8 cellular contexts compared by ENCODE assay signal in the genomic region with DNA sequence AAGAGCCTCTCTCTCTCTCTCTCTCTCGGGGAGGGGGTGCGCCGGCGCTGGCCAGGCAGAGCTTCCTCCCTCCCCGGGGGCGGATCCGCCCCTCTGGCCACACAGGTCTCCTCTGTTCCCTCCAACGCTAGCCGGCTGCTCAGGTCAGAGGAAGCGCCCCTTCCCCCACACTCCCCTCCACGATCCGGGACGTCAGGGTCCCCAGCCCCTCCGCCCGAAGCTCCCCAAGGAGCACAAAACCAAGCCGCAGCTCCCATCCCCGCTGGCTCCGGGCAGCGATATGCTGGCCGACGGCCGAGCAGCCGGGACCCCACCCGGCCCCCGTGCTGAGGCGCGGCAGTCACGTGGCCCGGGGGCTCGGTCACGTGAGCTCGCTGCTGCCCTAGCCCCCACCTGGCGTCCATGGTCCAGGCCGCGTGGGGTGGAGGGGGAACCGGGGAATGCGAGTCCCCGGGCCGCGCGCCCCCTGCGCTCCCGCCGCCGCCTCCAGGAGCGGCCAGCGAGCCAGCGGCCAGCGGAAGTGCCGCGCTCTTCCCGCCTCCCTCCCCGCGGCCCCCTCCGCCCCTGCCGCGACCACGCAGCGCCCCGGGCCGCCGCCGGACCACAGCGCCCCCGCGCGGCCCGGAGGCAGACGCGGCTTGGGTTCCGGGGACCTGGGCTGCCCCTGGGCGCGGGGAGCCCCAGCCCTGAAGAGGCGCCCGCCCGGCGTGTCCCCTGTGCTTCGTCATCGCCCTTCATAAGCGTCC. TPM values are rescaled to one million over a fixed set of nuclear protein-coding genes. Genes with fewer than 3 reads are reported as not detected.
A peak's percentile ranks its signal among the peaks of the same experiment; 100 is the strongest.
DNase-seq lines count a peak whose midpoint lies in the region; FAIRE-seq and TF ChIP-seq lines count a peak whose summit lies in the region.

TSS of gene SLC35B2 (minus strand) at position 522 of the 746 bp plus-strand sequence. CDS start at position 404, 118 bp downstream.

- 1% methylated on average over 29 of the region's 80 CpGs for WGBS in hepatocyte (ENCODE audit: low lambda C conversion rate, missing lambda C conversion rate)

- peak within 1 kb of the TSS; percentile 98 for H3K4me2 ChIP-seq in hepatocyte

- intact Hi-C loops in T-helper 1 cell treated with Interleukin-12 subunit alpha and Interleukin-12 subunit beta and Interleukin-4 antibody, amounts not matched to agents 30 ng/mL and 1 ng/mL, for 36 hours (cut with micrococcal nuclease), result loop anchor here (1.0 kb wide), 3 partner anchors 8 to 85 kb away; partner anchors contain the start of genes HSP90AB1 and NFKBIE

- H3K36me3 ChIP-seq in hepatocyte (replicated peaks; ENCODE audit: insufficient read depth, low read depth), result no peaks in the 10 kb centered on the region

- TF ChIP-seq POLR2A in H54 (IDR thresholded peaks at IDR 0.05; ENCODE audit: low read depth, low read length), result peak; percentile 91

- peaks cover 5% of the 10 kb centered on the region for H3K4me1 ChIP-seq in hepatocyte (ENCODE audit: insufficient read depth)

- in situ Hi-C loops in astrocyte of the spinal cord (cut with HindIII; ENCODE audit: low sequenced_read_pairs), result no loop called here

- no peaks in the 10 kb centered on the region for H3K27me3 ChIP-seq in hepatocyte

- H3K27ac ChIP-seq in hepatocyte, result peak within 1 kb of the TSS; percentile 96

- H4K20me1 ChIP-seq in hepatocyte (ENCODE audit: insufficient read depth, poor library complexity, severe bottlenecking), result peaks cover 29% of the 10 kb centered on the region

- peak within 1 kb of the TSS; percentile 95 for H2AFZ ChIP-seq in hepatocyte

- H3K4me3 ChIP-seq in astrocyte of the spinal cord (ENCODE audit: low read depth, low read length) (peak within 1 kb of the TSS; percentile 85), hepatocyte (peak within 1 kb of the TSS; percentile 100)

- peak; percentile 86 for DNase-seq in GM10266 (ENCODE audit: extremely low spot score)
- DNase-seq in H54 (ENCODE audit: insufficient read length, low spot score), result peak; percentile 90
- DNase-seq in M059J (ENCODE audit: low read depth), result peak; percentile 86
- DNase-seq in astrocyte of the spinal cord (ENCODE audit: low read depth, low spot score), result peak; percentile 76
- peak; percentile 89 for DNase-seq in hepatocyte (ENCODE audit: low spot score)
- peak; percentile 94 for DNase-seq in putamen (ENCODE audit: low spot score)
- DNase-seq in SHP77 treated with DMSO at 0.1 percent for 48 hours (lab: John Stamatoyannopoulos, UW), result no peak

- FAIRE-seq in H54 (lab: Jason Lieb, UNC), result no peak

- H3K79me2 ChIP-seq in hepatocyte, result peaks cover 34% of the 10 kb centered on the region

- peak; percentile 82 for TF ChIP-seq CTCF in GM10266 (IDR thresholded peaks at IDR 0.05; ENCODE audit: control insufficient read depth, insufficient read depth, low read depth, missing control alignments)
- peak; percentile 52 for TF ChIP-seq CTCF in astrocyte of the spinal cord (IDR thresholded peaks at IDR 0.05; ENCODE audit: low read depth, low read length)
- peak; percentile 70 for TF ChIP-seq CTCF in hepatocyte (IDR thresholded peaks at IDR 0.05; ENCODE audit: poor library complexity)

- no peaks in the 10 kb centered on the region for H3K9me2 ChIP-seq in hepatocyte (replicated peaks; ENCODE audit: insufficient read depth)

- H3K9me3 ChIP-seq in hepatocyte (ENCODE audit: low read depth), result no peaks in the 10 kb centered on the region

RNA-seq across cellular contexts. Expression of gene SLC35B2, which starts in this region (rescaled TPM):
- total RNA-seq in M059J (2014; rRNA removed; shearing (Covaris generic)), result 205 and 215 TPM in 2 replicates
- total RNA-seq in T-helper 1 cell treated with Interleukin-12 subunit alpha and Interleukin-12 subunit beta and Interleukin-4 antibody, amounts not matched to agents 30 ng/mL and 1 ng/mL, for 36 hours, result 31.6 and 34.6 TPM in 2 replicates
- 73.0 and 74.1 TPM in 2 replicates for total RNA-seq in hepatocyte
- polyA plus RNA-seq in hepatocyte, result 92.9 and 104 TPM in 2 replicates
